In genomic region chr13:77338961-77339401, GRCh38 we compare ENCODE assay signal across 8 cellular contexts. TPM values are rescaled to one million over a fixed set of nuclear protein-coding genes. Genes with fewer than 3 reads are reported as not detected.
DNase-seq lines count a peak whose midpoint lies in the region; ATAC-seq, FAIRE-seq and TF ChIP-seq lines count a peak whose summit lies in the region.

No MANE protein-coding gene starts in this region.

- H3K4me3 Mint-ChIP-seq in activated naive CD8-positive, alpha-beta T cell treated with anti-CD3 and anti-CD28 coated beads for 36 hours: no peak overlapping the region

- FAIRE-seq in RCC 7860 (lab: Jason Lieb, UNC): no peak

- peak overlapping the region; percentile 3 for H3K4me3 ChIP-seq in GM12865 (ENCODE audit: low read depth, low read length)

- H3K36me3 Mint-ChIP-seq in activated naive CD8-positive, alpha-beta T cell treated with anti-CD3 and anti-CD28 coated beads for 36 hours: no peaks in the 10 kb centered on the region

- H3K27me3 Mint-ChIP-seq in activated naive CD8-positive, alpha-beta T cell treated with anti-CD3 and anti-CD28 coated beads for 36 hours: no peaks in the 10 kb centered on the region

- DNase-seq in GM12865 (ENCODE audit: low read depth) (peak; percentile 68), RCC 7860 (ENCODE audit: low spot score) (no peak), COR-L47 (lab: John Stamatoyannopoulos, UW) (no peak)
- no peak for DNase-seq in activated naive CD8-positive, alpha-beta T cell treated with anti-CD3 and anti-CD28 coated beads for 36 hours
- no peak for DNase-seq in stimulated activated CD4-positive, alpha-beta T cell treated with anti-CD3 and anti-CD28 coated beads, Interleukin-2, amount 100 ng/mL, for 48 hours
- no peak for DNase-seq in activated CD4-positive, alpha-beta T cell treated with anti-CD3 and anti-CD28 coated beads for 1 hour

- TF ChIP-seq CTCF in GM12865 (IDR thresholded peaks at IDR 0.05; ENCODE audit: insufficient read depth, low read depth, low read length, missing control alignments): no peak

- H3K27ac Mint-ChIP-seq in activated naive CD8-positive, alpha-beta T cell treated with anti-CD3 and anti-CD28 coated beads for 36 hours: peak overlapping the region; percentile 26

- peak; percentile 67 for ATAC-seq in GM21360 (IDR thresholded peaks at IDR 0.05; ENCODE audit: unreplicated experiment)
- ATAC-seq in HG03432 (IDR thresholded peaks at IDR 0.05; ENCODE audit: unreplicated experiment): peak; percentile 70

- H3K4me1 Mint-ChIP-seq in activated naive CD8-positive, alpha-beta T cell treated with anti-CD3 and anti-CD28 coated beads for 36 hours: peaks cover 20% of the 10 kb centered on the region

- H3K9me3 Mint-ChIP-seq in activated naive CD8-positive, alpha-beta T cell treated with anti-CD3 and anti-CD28 coated beads for 36 hours: peaks cover 3% of the 10 kb centered on the region

RNA-seq across cellular contexts. Expression of gene MYCBP2, which starts 12.1 kb away (rescaled TPM):
- total RNA-seq in activated naive CD8-positive, alpha-beta T cell treated with anti-CD3 and anti-CD28 coated beads for 36 hours: 10 to 100 TPM; 89.5 to 94.2 TPM
